Comparison of ENCODE assay signal across 10 cellular contexts in genomic region chr12:2384533-2385328, GRCh38.
DNase-seq lines count a peak whose midpoint lies in the region; ATAC-seq and TF ChIP-seq lines count a peak whose summit lies in the region.
"Had no signal": no experiment of that assay in that cellular context is flagged by ENCODE, and none has a peak within 500 bp of the region (broad histone marks: within the 10 kb centered on the region; RNA-seq: fewer than 3 reads in every experiment).

No MANE protein-coding gene starts in this region.

- H3K27me3 ChIP-seq in RWPE2 (ENCODE audit: insufficient read depth, poor library complexity, severe bottlenecking) = peaks cover 34% of the 10 kb centered on the region
- no peaks in the 10 kb centered on the region for H3K27me3 ChIP-seq in parathyroid adenoma (ENCODE audit: control insufficient read depth, insufficient read depth, low read length)
- H3K27me3 ChIP-seq in colonic mucosa = no peaks in the 10 kb centered on the region

- H2AFZ ChIP-seq in parathyroid adenoma = peak overlapping the region; percentile 47

- no peak overlapping the region for H3K9ac ChIP-seq in parathyroid adenoma
- H3K9ac ChIP-seq in colonic mucosa (ENCODE audit: low read depth in 2 of 2, low read length in 2 of 2) = no peak overlapping the region

- H3K4me3 ChIP-seq in RWPE2 (ENCODE audit: severe bottlenecking) = no peak overlapping the region
- H3K4me3 ChIP-seq in fibroblast of the aortic adventitia (ENCODE audit: low read depth, low read length) = peak overlapping the region; percentile 55
- H3K4me3 ChIP-seq in parathyroid adenoma (ENCODE audit: low read depth, low read length) = no peak overlapping the region
- H3K4me3 ChIP-seq in colonic mucosa = no peak overlapping the region

- H3K27ac ChIP-seq in RWPE2 (ENCODE audit: poor library complexity, severe bottlenecking) = no peak overlapping the region
- peak overlapping the region; percentile 34 for H3K27ac ChIP-seq in parathyroid adenoma
- no peak overlapping the region for H3K27ac ChIP-seq in colonic mucosa

- H3K9me3 ChIP-seq in RWPE2 (ENCODE audit: severe bottlenecking) (no peaks in the 10 kb centered on the region), parathyroid adenoma (ENCODE audit: control insufficient read depth, low read length) (no peaks in the 10 kb centered on the region), colonic mucosa (no peaks in the 10 kb centered on the region)

- H3K4me2 ChIP-seq in parathyroid adenoma (ENCODE audit: low read length) = no peak overlapping the region

- intact Hi-C loops in colonic mucosa (cut with DNase I) = no loop called here

- no peaks in the 10 kb centered on the region for H3K79me2 ChIP-seq in parathyroid adenoma

- peak; percentile 42 for ATAC-seq in RWPE2 (ENCODE audit: low read depth)

- no peaks in the 10 kb centered on the region for H3K4me1 ChIP-seq in RWPE2 (ENCODE audit: insufficient read depth, poor library complexity, severe bottlenecking)
- H3K4me1 ChIP-seq in parathyroid adenoma = no peaks in the 10 kb centered on the region
- H3K4me1 ChIP-seq in colonic mucosa = no peaks in the 10 kb centered on the region

- H3K36me3 ChIP-seq in RWPE2 (ENCODE audit: low read depth) (no peaks in the 10 kb centered on the region), parathyroid adenoma (ENCODE audit: control insufficient read depth, insufficient read depth, low read length) (no peaks in the 10 kb centered on the region), colonic mucosa (no peaks in the 10 kb centered on the region)

- TF ChIP-seq CTCF in RWPE2 (IDR thresholded peaks at IDR 0.05; ENCODE audit: poor library complexity, severe bottlenecking) (no peak), fibroblast of the aortic adventitia (IDR thresholded peaks at IDR 0.05; ENCODE audit: insufficient read depth, low read length) (peak; percentile 40), parathyroid adenoma (IDR thresholded peaks at IDR 0.05) (no peak), colonic mucosa (IDR thresholded peaks at IDR 0.05) (no peak)

- peak; percentile 78 for DNase-seq in AG08395 (ENCODE audit: low spot score)
- no peak for DNase-seq in RWPE2 (ENCODE audit: low spot score)
- DNase-seq in fibroblast of the aortic adventitia (ENCODE audit: low read depth) = peak; percentile 89
- no peak for DNase-seq in NCI-H2107 treated with DMSO at 0.1 percent for 48 hours (lab: John Stamatoyannopoulos, UW; ENCODE audit: unreplicated experiment)
- no peak for DNase-seq in A172 (ENCODE audit: low spot score)
- DNase-seq in colonic mucosa = no peak
- no peak for DNase-seq in GF-D8 (lab: John Stamatoyannopoulos, UW)
- DNase-seq: NCI-H1930, small intestine had no signal

Comparison
In these comparisons a context has a peak if more than half of its experiments do, and no peak if none do; other contexts are left out.
1. DNase-seq: peak in AG08395 (single experiment) and fibroblast of the aortic adventitia (single experiment); none in RWPE2 (single experiment), NCI-H2107 treated with DMSO at 0.1 percent for 48 hours (single experiment), A172 (single experiment), colonic mucosa (single experiment) and GF-D8 (single experiment).